Comparison of ENCODE assay signal across 8 cellular contexts in the genomic region with DNA sequence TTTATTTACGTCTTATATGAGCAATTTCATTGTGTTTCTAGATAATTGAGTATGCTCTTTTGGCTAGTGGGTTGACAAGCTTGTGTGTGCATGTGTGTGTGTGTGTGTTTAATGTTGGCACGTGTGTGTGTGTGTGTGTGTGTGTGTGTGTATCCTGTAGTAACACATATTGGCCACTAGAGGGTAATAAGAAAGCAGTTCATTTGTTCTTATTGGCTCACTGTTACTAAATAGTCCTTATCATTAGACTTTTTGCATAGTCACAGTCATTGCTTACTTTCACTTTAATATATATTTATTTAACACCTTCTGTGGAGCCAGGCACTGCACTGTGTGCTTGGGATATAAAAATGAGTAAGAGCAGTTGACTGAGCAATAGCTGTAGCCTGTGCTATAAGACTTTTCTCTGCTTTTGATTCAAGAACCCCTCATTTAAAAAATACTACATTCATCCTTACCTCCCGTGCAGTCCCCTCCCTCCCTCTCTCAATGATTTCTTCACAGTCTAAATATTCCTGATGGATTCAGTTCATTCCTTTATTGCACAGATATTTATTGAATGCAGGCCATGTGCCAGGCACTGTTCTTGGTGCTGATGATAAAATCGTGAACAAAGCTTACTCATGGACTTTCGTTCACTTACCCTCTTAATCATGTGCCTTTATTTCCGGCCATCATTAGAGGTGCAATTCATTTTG.
DNase-seq lines count a peak whose midpoint lies in the region; ATAC-seq and TF ChIP-seq lines count a peak whose summit lies in the region.

No MANE protein-coding gene starts in this region.

- in situ Hi-C loops in KBM-7 (cut with MboI; ENCODE audit: low pct_unique_long_range_greater_than_20kb, low sequenced_read_pairs) = no loop called here

- H3K4me3 ChIP-seq in fibroblast of mammary gland (ENCODE audit: control insufficient read depth, low read depth, low read length) (peak overlapping the region; percentile 20), parathyroid adenoma (ENCODE audit: low read depth, low read length) (no peak overlapping the region)

- no peak for ATAC-seq in HG02623 (IDR thresholded peaks at IDR 0.05; ENCODE audit: unreplicated experiment)

- H3K27me3 ChIP-seq in parathyroid adenoma (ENCODE audit: control insufficient read depth, insufficient read depth, low read length) = no peaks in the 10 kb centered on the region

- peaks cover 15% of the 10 kb centered on the region for H3K36me3 Mint-ChIP-seq in T-helper 2 cell treated with Interferon-gamma antibody and Interleukin-4, amounts not matched to agents 5 μg/mL and 100 μg/mL, for 36 hours (ENCODE audit: low read depth)

- H3K27ac Mint-ChIP-seq in T-helper 2 cell treated with Interferon-gamma antibody and Interleukin-4, amounts not matched to agents 5 μg/mL and 100 μg/mL, for 36 hours = peak overlapping the region; percentile 87

- H3K4me3 Mint-ChIP-seq in T-helper 2 cell treated with Interferon-gamma antibody and Interleukin-4, amounts not matched to agents 5 μg/mL and 100 μg/mL, for 36 hours = no peak overlapping the region

- no peaks in the 10 kb centered on the region for H3K9me3 Mint-ChIP-seq in T-helper 2 cell treated with Interferon-gamma antibody and Interleukin-4, amounts not matched to agents 5 μg/mL and 100 μg/mL, for 36 hours

- TF ChIP-seq CTCF in fibroblast of mammary gland (conservative IDR thresholded peaks at IDR 0.05; ENCODE audit: control insufficient read depth, insufficient read depth, low read depth, low read length) (peak; percentile 69), parathyroid adenoma (IDR thresholded peaks at IDR 0.05) (peak; percentile 50)

- DNase-seq in activated CD4-positive, alpha-beta T cell treated with anti-CD3 and anti-CD28 coated beads for 4 hours = peak; percentile 12 to 17
- DNase-seq in activated CD4-positive, alpha-beta T cell treated with anti-CD3 and anti-CD28 coated beads, Interleukin-2, amount 50 U/mL, for 48 hours = no peak
- peak; percentile 73 for DNase-seq in KBM-7
- DNase-seq in T-helper 2 cell treated with Interferon-gamma antibody and Interleukin-4, amounts not matched to agents 5 μg/mL and 100 μg/mL, for 36 hours (ENCODE audit: low spot score) = no peak
- peak; percentile 67 for DNase-seq in fibroblast of mammary gland (ENCODE audit: low read depth)
- DNase-seq in amniotic stem cell (lab: John Stamatoyannopoulos, UW) = no peak

- H3K4me1 Mint-ChIP-seq in T-helper 2 cell treated with Interferon-gamma antibody and Interleukin-4, amounts not matched to agents 5 μg/mL and 100 μg/mL, for 36 hours (ENCODE audit: low read depth) = peaks cover 48% of the 10 kb centered on the region

- peaks cover 8% of the 10 kb centered on the region for H3K79me2 ChIP-seq in parathyroid adenoma

- H3K27me3 Mint-ChIP-seq in T-helper 2 cell treated with Interferon-gamma antibody and Interleukin-4, amounts not matched to agents 5 μg/mL and 100 μg/mL, for 36 hours (ENCODE audit: low read depth) = no peaks in the 10 kb centered on the region

- H3K9ac ChIP-seq in parathyroid adenoma = no peak overlapping the region

- H3K9me3 ChIP-seq in parathyroid adenoma (ENCODE audit: control insufficient read depth, low read length) = no peaks in the 10 kb centered on the region

- H2AFZ ChIP-seq in parathyroid adenoma = no peak overlapping the region

- no peak overlapping the region for H3K27ac ChIP-seq in parathyroid adenoma

- H3K4me1 ChIP-seq in parathyroid adenoma = peaks cover 6% of the 10 kb centered on the region

- H3K4me2 ChIP-seq in parathyroid adenoma (ENCODE audit: low read length) = no peak overlapping the region

- H3K36me3 ChIP-seq in parathyroid adenoma (ENCODE audit: control insufficient read depth, insufficient read depth, low read length) = no peaks in the 10 kb centered on the region

Comparison
In these comparisons a context has a peak if more than half of its experiments do, and no peak if none do; other contexts are left out.
1. DNase-seq: peak in activated CD4-positive, alpha-beta T cell treated with anti-CD3 and anti-CD28 coated beads for 4 hours (2 of 2), KBM-7 (single experiment) and fibroblast of mammary gland (single experiment); none in activated CD4-positive, alpha-beta T cell treated with anti-CD3 and anti-CD28 coated beads, Interleukin-2, amount 50 U/mL, for 48 hours (0 of 2), T-helper 2 cell treated with Interferon-gamma antibody and Interleukin-4, amounts not matched to agents 5 μg/mL and 100 μg/mL, for 36 hours (single experiment) and amniotic stem cell (single experiment).